ENCODE assay signal across 9 cellular contexts in genomic region chr22:42716649-42717127, GRCh38. TPM values are rescaled to one million over a fixed set of nuclear protein-coding genes. Genes with fewer than 3 reads are reported as not detected.
DNase-seq lines count a peak whose midpoint lies in the region; ATAC-seq and TF ChIP-seq lines count a peak whose summit lies in the region.
"Had no signal": no experiment of that assay in that cellular context is flagged by ENCODE, and none has a peak within 500 bp of the region (broad histone marks: within the 10 kb centered on the region; RNA-seq: fewer than 3 reads in every experiment).

No MANE protein-coding gene starts in this region.

- DNase-seq in RPMI8226 (peak; percentile 84), stomach (no peak), substantia nigra (lab: John Stamatoyannopoulos, UW) (no peak), psoas muscle (no peak)
- no peak for DNase-seq in activated CD4-positive, alpha-beta T cell treated with anti-CD3 and anti-CD28 coated beads for 4 hours
- DNase-seq: amygdala, hypothalamus had no signal

- intact Hi-C loops in stomach (cut with DNase I; ENCODE audit: low total_unique reads), result no loop called here
- intact Hi-C loops in psoas muscle (cut with DNase I), result no loop called here

- H3K4me1 ChIP-seq in stomach (peaks cover 32 to 76% (median 64%) of the 10 kb centered on the region in 4 donors), psoas muscle (peaks cover 9% of the 10 kb centered on the region)

- H3K36me3 ChIP-seq in stomach, result no peaks in the 10 kb centered on the region
- H3K36me3 ChIP-seq in psoas muscle (ENCODE audit: insufficient read depth in 1 of 2, low read depth in 1 of 2), result no peaks in the 10 kb centered on the region

- no peak for TF ChIP-seq EP300 in stomach (IDR thresholded peaks at IDR 0.05)

- TF ChIP-seq POLR2A in stomach (IDR thresholded peaks at IDR 0.05), result no peak

- H3K4me3 ChIP-seq in stomach (no peak overlapping the region), psoas muscle (no peak overlapping the region)

- H3K27ac ChIP-seq in stomach (peak overlapping the region in 4 of 5 donors; percentile 2 to 93 (median 58)), substantia nigra (ENCODE audit: low read depth, low read length, poor library complexity, severe bottlenecking) (no peak overlapping the region), psoas muscle (no peak overlapping the region)

- H3K9me3 ChIP-seq in stomach (no peaks in the 10 kb centered on the region), psoas muscle (no peaks in the 10 kb centered on the region)

- no peak for TF ChIP-seq CTCF in stomach (IDR thresholded peaks at IDR 0.05)
- no peak for TF ChIP-seq CTCF in psoas muscle (IDR thresholded peaks at IDR 0.05)

- ATAC-seq in GM18909 (IDR thresholded peaks at IDR 0.05; ENCODE audit: poor library complexity, unreplicated experiment), result peak; percentile 48
- peak; percentile 49 for ATAC-seq in HG02759 (IDR thresholded peaks at IDR 0.05; ENCODE audit: unreplicated experiment)
- no peak for ATAC-seq in psoas muscle

- H3K27me3 ChIP-seq in stomach (peaks cover 0 to 29% (median 13%) of the 10 kb centered on the region in 3 donors), psoas muscle (ENCODE audit: insufficient read depth in 3 of 3, low read length in 2 of 3) (peaks cover 0 to 12% (median 2%) of the 10 kb centered on the region in 3 donors)

- WGBS in stomach, 5 donors, result 89 to 96% (median 92%) methylated on average over 5 of the region's 5 CpGs
- WGBS in psoas muscle, 3 donors, result 92 to 99% (median 98%) methylated on average over 5 of the region's 5 CpGs

RNA-seq across cellular contexts. Expression of gene A4GALT, which starts 4.0 kb away (rescaled TPM):
- 10 to 100 TPM in 3 of 5 donors, 1 to 10 TPM in 2; 3.2 to 59.4 (median 13.3) TPM for total RNA-seq in stomach
- 10 to 100 TPM; 20.9 to 28.9 (median 23.9) TPM for polyA plus RNA-seq in stomach
- 10 to 100 TPM; 11.2 to 28.8 (median 18.3) TPM for total RNA-seq in psoas muscle
- 10 to 100 TPM in 2 of 3 donors, 1 to 10 TPM in 1; 6.5 to 24.7 (median 13.0) TPM for polyA plus RNA-seq in psoas muscle

Comparison
In these comparisons a context has a peak if more than half of its experiments do, and no peak if none do; other contexts are left out.
1. ATAC-seq: peak in GM18909 (single experiment) and HG02759 (single experiment); none in psoas muscle (0 of 4).
2. H3K27ac ChIP-seq: peak in stomach (4 of 5); none in substantia nigra (single experiment) and psoas muscle (single experiment).